ENCODE assay signal across 7 cellular contexts in the genomic region with DNA sequence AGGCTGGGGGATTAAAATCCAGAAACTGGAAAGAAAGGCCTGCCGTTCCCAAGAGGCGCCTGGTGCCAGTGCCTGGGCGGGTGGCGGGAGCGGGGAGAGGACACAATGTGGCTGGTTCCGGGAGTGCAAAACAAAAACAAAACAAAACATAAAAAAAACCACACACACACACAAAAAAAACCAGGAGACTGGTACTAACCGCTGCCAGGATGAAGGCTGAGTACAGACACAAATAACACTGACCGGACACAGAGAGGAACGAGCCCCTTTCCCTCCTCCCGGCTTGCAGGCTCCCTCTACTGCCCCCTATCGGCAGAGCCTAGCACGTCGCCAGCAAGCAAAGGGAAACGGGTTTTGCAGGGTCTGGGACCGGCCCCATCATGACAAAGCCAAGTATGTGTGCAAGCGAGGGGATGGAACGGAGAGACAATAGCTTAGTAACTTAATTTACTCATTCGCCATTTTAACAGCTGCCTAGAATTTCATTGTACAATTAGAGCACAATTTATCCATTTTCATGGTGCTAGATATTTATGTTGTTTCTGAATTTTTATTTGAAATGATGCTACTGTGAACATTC. TPM values are rescaled to one million over a fixed set of nuclear protein-coding genes. Genes with fewer than 3 reads are reported as not detected.
A peak's percentile ranks its signal among the peaks of the same experiment; 100 is the strongest.
DNase-seq lines count a peak whose midpoint lies in the region; ATAC-seq and TF ChIP-seq lines count a peak whose summit lies in the region.

No MANE protein-coding gene starts in this region.

- no peaks in the 10 kb centered on the region for H3K9me3 Mint-ChIP-seq in central memory CD8-positive, alpha-beta T cell

- no peaks in the 10 kb centered on the region for H3K27me3 ChIP-seq in kidney epithelial cell (ENCODE audit: control insufficient read depth, insufficient read depth, low read length)

- peak overlapping the region; percentile 26 for H3K4me3 ChIP-seq in kidney epithelial cell (ENCODE audit: low read depth, low read length)

- peak; percentile 81 for ATAC-seq in HG02884 (IDR thresholded peaks at IDR 0.05; ENCODE audit: unreplicated experiment)
- ATAC-seq in central memory CD8-positive, alpha-beta T cell (replicated peaks; ENCODE audit: extremely low read depth, poor library complexity, severe bottlenecking): peak; percentile 77

- in situ Hi-C loops in GM13977 (cut with MboI; ENCODE audit: low pct_unique_long_range_greater_than_20kb, low sequenced_read_pairs, unreplicated experiment): loop anchor here (10.0 to 25.0 kb wide), 3 partner anchors 182 to 540 kb away; no protein-coding TSS in a partner anchor

- no peaks in the 10 kb centered on the region for H3K27me3 Mint-ChIP-seq in central memory CD8-positive, alpha-beta T cell

- peaks cover 17% of the 10 kb centered on the region for H3K4me1 Mint-ChIP-seq in central memory CD8-positive, alpha-beta T cell

- H3K36me3 ChIP-seq in kidney epithelial cell (ENCODE audit: control insufficient read depth, insufficient read depth, low read length): no peaks in the 10 kb centered on the region

- peak; percentile 90 for TF ChIP-seq CTCF in GM13977 (IDR thresholded peaks at IDR 0.05; ENCODE audit: extremely low read depth, insufficient read depth, missing control alignments)
- TF ChIP-seq CTCF in kidney epithelial cell (IDR thresholded peaks at IDR 0.05; ENCODE audit: insufficient read depth, low read length, poor library complexity, severe bottlenecking): peak; percentile 98

- DNase-seq in GM13977 (ENCODE audit: low spot score) (peak; percentile 78), NCI-H2227 (lab: John Stamatoyannopoulos, UW; ENCODE audit: unreplicated experiment) (peak; percentile 81), kidney epithelial cell (ENCODE audit: low read depth) (peak; percentile 44)
- DNase-seq in activated CD4-positive, CD25-positive, alpha-beta regulatory T cell (lab: John Stamatoyannopoulos, UW): peak; percentile 50 to 60 (median 54)
- peak; percentile 67 to 70 for DNase-seq in central memory CD8-positive, alpha-beta T cell (ENCODE audit: low spot score in 2 of 2)
- peak; percentile 51 to 61 for DNase-seq in stimulated activated CD4-positive, alpha-beta T cell treated with anti-CD3 and anti-CD28 coated beads, Interleukin-15, amount 100 ng/mL, for 1 hour (ENCODE audit: low read depth in 1 of 2, low spot score in 1 of 2)

- H3K4me3 Mint-ChIP-seq in central memory CD8-positive, alpha-beta T cell: peak overlapping the region; percentile 73

- peaks cover 2% of the 10 kb centered on the region for H3K36me3 Mint-ChIP-seq in central memory CD8-positive, alpha-beta T cell (ENCODE audit: insufficient read depth)

- H3K27ac Mint-ChIP-seq in central memory CD8-positive, alpha-beta T cell (ENCODE audit: low read depth): peak overlapping the region; percentile 66

RNA-seq across cellular contexts. Expression of a gene that starts 17.9 kb away (rescaled TPM):
- 49.6 and 51.9 TPM in 2 replicates for total RNA-seq in kidney epithelial cell

Comparison
In these comparisons a context has a peak if more than half of its experiments do, and no peak if none do; other contexts are left out.
1. Peak in every context shown above with its lines: DNase-seq, ATAC-seq and H3K4me3 ChIP-seq.